Comparison of ENCODE assay signal across 8 cellular contexts in genomic region chr5:132456553-132457361, GRCh38.
A peak's percentile ranks its signal among the peaks of the same experiment; 100 is the strongest.
DNase-seq lines count a peak whose midpoint lies in the region; ATAC-seq and TF ChIP-seq lines count a peak whose summit lies in the region.

No MANE protein-coding gene starts in this region.

- peaks cover 0 to 13% of the 10 kb centered on the region in 2 donors for H3K36me3 ChIP-seq in mucosa of rectum (ENCODE audit: control insufficient read depth in 2 of 2, insufficient read depth in 2 of 2, low read length in 2 of 2)

- no peaks in the 10 kb centered on the region for H3K27me3 ChIP-seq in mucosa of rectum (ENCODE audit: control insufficient read depth in 2 of 2, insufficient read depth in 2 of 2, low read length in 2 of 2)

- H3K27ac ChIP-seq in mucosa of rectum (ENCODE audit: low read depth in 2 of 2, low read length in 2 of 2): peak overlapping the region; percentile 78 to 91

- DNase-seq in T-helper 1 cell (peak; percentile 44 to 91 (median 60)), foreskin melanocyte (no peak), GM13976 (ENCODE audit: low spot score) (no peak), HK-2 (ENCODE audit: unreplicated experiment) (no peak)
- DNase-seq in central memory CD4-positive, alpha-beta T cell: peak; percentile 79

- H3K4me1 ChIP-seq in mucosa of rectum (ENCODE audit: control insufficient read depth in 2 of 2, insufficient read depth in 2 of 2, low read length in 2 of 2): peaks cover 51 to 52% of the 10 kb centered on the region in 2 donors

- in situ Hi-C loops in GM13976 (cut with MboI; ENCODE audit: low sequenced_read_pairs, unreplicated experiment): no loop called here

- ATAC-seq in GM18867 (IDR thresholded peaks at IDR 0.05; ENCODE audit: unreplicated experiment) (peak; percentile 69), HG03066 (IDR thresholded peaks at IDR 0.05; ENCODE audit: low read depth, unreplicated experiment) (peak; percentile 44)

- H3K4me3 ChIP-seq in mucosa of rectum (ENCODE audit: low read length in 2 of 2): peak overlapping the region in 1 of 2 donors; percentile 26

- no peaks in the 10 kb centered on the region for H3K9me3 ChIP-seq in mucosa of rectum (ENCODE audit: control insufficient read depth in 2 of 2, low read length in 2 of 2)

- no peak for TF ChIP-seq CTCF in GM13976 (IDR thresholded peaks at IDR 0.05; ENCODE audit: borderline replicate concordance, control extremely low read depth, extremely low read depth, insufficient read depth, missing control alignments)

- H3K9ac ChIP-seq in mucosa of rectum (ENCODE audit: low read depth in 1 of 2, low read length in 2 of 2): peak overlapping the region; percentile 53 to 76

Comparison
In these comparisons a context has a peak if more than half of its experiments do, and no peak if none do; other contexts are left out.
1. DNase-seq: peak in T-helper 1 cell (5 of 5) and central memory CD4-positive, alpha-beta T cell (single experiment); none in foreskin melanocyte (single experiment), GM13976 (single experiment) and HK-2 (single experiment).